In the genomic region with DNA sequence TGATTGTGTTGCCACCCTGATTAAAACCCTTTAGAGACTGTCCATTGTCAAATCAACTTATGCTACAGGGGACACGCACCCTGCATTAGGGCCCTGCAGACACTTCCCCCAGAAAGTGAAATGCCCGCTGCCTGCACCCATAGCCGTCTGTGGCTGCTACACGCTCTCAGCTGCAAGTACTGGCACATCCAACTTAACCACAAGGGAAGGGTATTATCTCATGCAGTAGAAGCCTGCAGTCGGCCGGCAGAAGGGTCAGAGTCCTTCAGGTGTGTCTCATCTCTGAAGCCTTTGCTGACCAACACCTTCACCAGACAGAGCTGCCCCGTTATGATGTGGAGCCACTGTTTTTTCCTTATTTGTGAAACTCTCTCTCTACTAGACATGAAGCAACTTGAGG, we compare ENCODE assay signal across 14 cellular contexts. TPM values are rescaled to one million over a fixed set of nuclear protein-coding genes. Genes with fewer than 3 reads are reported as not detected.
DNase-seq lines count a peak whose midpoint lies in the region; ATAC-seq and TF ChIP-seq lines count a peak whose summit lies in the region.
"Had no signal": no experiment of that assay in that cellular context is flagged by ENCODE, and none has a peak within 500 bp of the region (broad histone marks: within the 10 kb centered on the region; RNA-seq: fewer than 3 reads in every experiment).

No MANE protein-coding gene starts in this region.

- H3K79me2 ChIP-seq in DND-41 (ENCODE audit: insufficient read depth, low read length): no peaks in the 10 kb centered on the region

- no peaks in the 10 kb centered on the region for H4K20me1 ChIP-seq in DND-41 (ENCODE audit: insufficient read depth, low read length)

- TF ChIP-seq EP300 in sigmoid colon (IDR thresholded peaks at IDR 0.05): no peak

- intact Hi-C loops in sigmoid colon (cut with DNase I): no loop called here

- TF ChIP-seq CTCF in DND-41 (IDR thresholded peaks at IDR 0.05; ENCODE audit: borderline replicate concordance, extremely low read depth, low read length, poor library complexity, severe bottlenecking): no peak
- no peak for TF ChIP-seq CTCF in sigmoid colon (IDR thresholded peaks at IDR 0.05)

- H3K9me3 ChIP-seq in DND-41 (ENCODE audit: insufficient read depth, low read length, severe bottlenecking) (no peaks in the 10 kb centered on the region), sigmoid colon (no peaks in the 10 kb centered on the region)
- H3K9me3 ChIP-seq: left lung, SJSA1 had no signal

- TF ChIP-seq POLR2A in sigmoid colon (IDR thresholded peaks at IDR 0.05): no peak

- DNase-seq in DND-41 (peak; percentile 40), amniotic epithelial cell (ENCODE audit: low read depth) (peak; percentile 59), mesenteric fat pad (ENCODE audit: low spot score) (peak; percentile 30), sigmoid colon (no peak), nucleus accumbens (lab: John Stamatoyannopoulos, UW) (no peak)
- DNase-seq: activated CD4-positive, alpha-beta T cell treated with anti-CD3 and anti-CD28 coated beads, Interleukin-2, amount 10 ng/mL, durations not matched to agents 7 days and 5 days; DMS79; effector memory CD8-positive, alpha-beta T cell; left lung; NK-92 treated with Interleukin-12 subunit alpha and Interleukin-12 subunit beta, amount 100 ng/mL, for 24 hours had no signal

- H3K4me3 ChIP-seq in DND-41 (ENCODE audit: low read depth in 1 of 2, low read length in 2 of 2) (no peak overlapping the region), sigmoid colon (no peak overlapping the region)
- H3K4me3 ChIP-seq: left lung, SJSA1 had no signal

- H3K36me3 ChIP-seq in DND-41 (ENCODE audit: insufficient read depth, low read length): no peaks in the 10 kb centered on the region
- H3K36me3 ChIP-seq in sigmoid colon: no peaks in the 10 kb centered on the region
- H3K36me3 ChIP-seq: left lung had no signal

- H3K9ac ChIP-seq in DND-41 (ENCODE audit: low read depth, low read length): no peak overlapping the region

- no peak overlapping the region for H2AFZ ChIP-seq in DND-41 (ENCODE audit: low read depth, low read length)

- WGBS in sigmoid colon, 2 donors: 25 to 29% methylated on average over 7 of the region's 7 CpGs

- ATAC-seq in DND-41 (ENCODE audit: insufficient read depth, low read depth): peak; percentile 81
- peak; percentile 74 for ATAC-seq in HG03108 (IDR thresholded peaks at IDR 0.05; ENCODE audit: unreplicated experiment)
- ATAC-seq in GM21825 (IDR thresholded peaks at IDR 0.05; ENCODE audit: unreplicated experiment): no peak
- no peak for ATAC-seq in HG03378 (IDR thresholded peaks at IDR 0.05; ENCODE audit: unreplicated experiment)
- ATAC-seq: effector memory CD8-positive, alpha-beta T cell; left lung had no signal

- H3K27me3 ChIP-seq in DND-41 (ENCODE audit: insufficient read depth, low read length, poor library complexity) (no peaks in the 10 kb centered on the region), sigmoid colon (no peaks in the 10 kb centered on the region)
- H3K27me3 ChIP-seq: left lung, SJSA1 had no signal

- no peak overlapping the region for H3K4me2 ChIP-seq in DND-41 (ENCODE audit: insufficient read depth, low read length)

- peaks cover 2% of the 10 kb centered on the region; the same call in 1 of the 2 replicates for H3K4me1 ChIP-seq in DND-41 (ENCODE audit: insufficient read depth, low read length)
- H3K4me1 ChIP-seq in sigmoid colon: no peaks in the 10 kb centered on the region
- H3K4me1 ChIP-seq: left lung had no signal

- H3K27ac ChIP-seq in DND-41 (ENCODE audit: low read length) (no peak overlapping the region), sigmoid colon (no peak overlapping the region)
- H3K27ac ChIP-seq: left lung, SJSA1 had no signal

RNA-seq across cellular contexts. Expression of a gene that starts 20.8 kb away (rescaled TPM):
- total RNA-seq in mesenteric fat pad: 2.1 TPM
- total RNA-seq in sigmoid colon: 1 to 10 TPM in 3 of 4 donors, under 1 TPM in 1; 0.68 to 3.0 (median 1.2) TPM
- polyA plus RNA-seq in sigmoid colon: 1 to 10 TPM in 1 of 3 donors, under 1 TPM in 1, not detected in 1; 0.98 to 1.2 TPM

RNA-seq across cellular contexts. Expression of a gene that starts 50.6 kb away (rescaled TPM):
- total RNA-seq in mesenteric fat pad (54.7 TPM), sigmoid colon (10 to 100 TPM; 28.5 to 91.4 (median 39.1) TPM)
- polyA plus RNA-seq in sigmoid colon: 100 to 1,000 TPM in 2 of 3 donors, 10 to 100 TPM in 1; 92.9 to 108 (median 102) TPM

Comparison
In these comparisons a context has a peak if more than half of its experiments do, and no peak if none do; other contexts are left out.
1. ATAC-seq: peak in DND-41 (single experiment) and HG03108 (single experiment); none in GM21825 (single experiment) and HG03378 (single experiment).
2. DNase-seq: peak in DND-41 (single experiment), amniotic epithelial cell (single experiment) and mesenteric fat pad (single experiment); none in sigmoid colon (single experiment) and nucleus accumbens (0 of 56).